In the genomic region with DNA sequence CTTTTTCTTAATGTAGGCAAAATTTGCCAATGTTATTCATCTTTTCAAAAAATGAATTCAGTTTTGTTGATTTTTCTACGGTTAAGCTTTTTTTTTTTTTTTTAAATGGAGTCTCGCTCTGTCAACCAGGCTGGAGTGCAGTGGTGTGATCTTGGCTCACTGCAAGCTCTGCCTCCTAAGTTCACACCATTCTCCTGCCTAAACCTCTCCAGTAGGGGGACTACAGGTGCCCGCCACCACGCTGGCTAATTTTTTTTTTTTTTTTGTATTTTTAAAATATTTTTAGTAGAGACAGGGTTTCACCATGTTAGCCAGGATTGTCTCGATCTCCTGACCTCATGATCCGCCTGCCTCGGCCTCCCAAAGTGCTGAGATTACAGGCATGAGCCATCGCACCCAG, we compare ENCODE assay signal across 1 cellular context. TPM values are rescaled to one million over a fixed set of nuclear protein-coding genes. Genes with fewer than 3 reads are reported as not detected.
"Had no signal": no experiment of that assay in that cellular context is flagged by ENCODE, and none has a peak within 500 bp of the region (broad histone marks: within the 10 kb centered on the region; RNA-seq: fewer than 3 reads in every experiment).

No MANE protein-coding gene starts in this region.

RNA-seq across cellular contexts. Expression of a gene that starts 52.0 kb away (rescaled TPM):
- total RNA-seq: GM12878 had no signal
- polyA plus RNA-seq: GM12878 had no signal
